In the genomic region with DNA sequence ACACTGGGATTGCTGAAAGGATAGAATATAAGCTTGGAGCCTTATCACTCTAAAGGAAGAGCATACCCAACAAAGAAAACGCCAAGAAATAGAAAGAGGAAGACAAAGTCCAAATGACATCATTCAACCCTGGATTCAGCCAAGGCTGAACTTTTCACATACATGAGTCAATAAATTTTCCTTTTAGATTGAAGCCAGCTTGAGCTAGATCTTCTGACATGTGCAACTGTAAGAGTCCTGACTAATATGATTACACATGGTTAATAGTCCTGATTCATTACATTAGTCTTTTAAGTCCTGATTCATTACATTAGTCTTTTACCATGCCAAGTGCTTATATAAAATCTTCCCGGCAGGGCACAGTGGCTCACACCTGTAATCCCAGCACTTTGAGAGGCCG, we compare ENCODE assay signal across 14 cellular contexts. TPM values are rescaled to one million over a fixed set of nuclear protein-coding genes. Genes with fewer than 3 reads are reported as not detected.
DNase-seq lines count a peak whose midpoint lies in the region; ATAC-seq, FAIRE-seq and TF ChIP-seq lines count a peak whose summit lies in the region.
"Had no signal": no experiment of that assay in that cellular context is flagged by ENCODE, and none has a peak within 500 bp of the region (broad histone marks: within the 10 kb centered on the region; RNA-seq: fewer than 3 reads in every experiment).

No MANE protein-coding gene starts in this region.

- ATAC-seq in HG03108 (IDR thresholded peaks at IDR 0.05; ENCODE audit: unreplicated experiment) (no peak), HG02610 (IDR thresholded peaks at IDR 0.05; ENCODE audit: unreplicated experiment) (no peak)
- ATAC-seq: left ventricle myocardium superior had no signal

- peak overlapping the region in 1 of 2 experiments; percentile 59; a peak in 2 of 4 replicates for H3K27ac ChIP-seq in SK-N-SH (ENCODE audit: low read depth in 2 of 2, low read length in 1 of 2)
- H3K27ac ChIP-seq: VCaP had no signal

- 25% methylated on average over 3 of the region's 3 CpGs for WGBS in SK-N-SH (ENCODE audit: low lambda C conversion rate)

- no peak for TF ChIP-seq POLR2A in H54 (IDR thresholded peaks at IDR 0.05; ENCODE audit: low read depth, low read length)

- H3K4me3 ChIP-seq in SK-N-SH (ENCODE audit: low read depth in 2 of 2, low read length in 1 of 2) (no peak overlapping the region), fibroblast of pulmonary artery (replicated peaks; ENCODE audit: low read depth, low read length) (no peak overlapping the region)

- H3K9me2 ChIP-seq in SK-N-SH: no peaks in the 10 kb centered on the region

- H3K4me1 ChIP-seq in SK-N-SH (ENCODE audit: control insufficient read depth in 1 of 2, insufficient read depth in 2 of 2, low read depth in 1 of 2, low read length in 1 of 2): no peaks in the 10 kb centered on the region

- no peak for TF ChIP-seq RAD21 in SK-N-SH (IDR thresholded peaks at IDR 0.05; ENCODE audit: low read length)

- no peaks in the 10 kb centered on the region for H3K79me2 ChIP-seq in SK-N-SH (ENCODE audit: insufficient read depth)

- H3F3A ChIP-seq in SK-N-SH (replicated peaks; ENCODE audit: insufficient read depth): peaks cover 19% of the 10 kb centered on the region

- POLR2A ChIA-PET in SK-N-SH (lab: Yijun Ruan, JAX): no interaction called here

- peak overlapping the region; percentile 42 for H2AFZ ChIP-seq in SK-N-SH (ENCODE audit: low read depth)

- TF ChIP-seq CTCF in SK-N-SH (IDR thresholded peaks at IDR 0.05) (no peak), fibroblast of pulmonary artery (IDR thresholded peaks at IDR 0.05; ENCODE audit: low read length, missing control alignments) (no peak)

- peak; percentile 75 for FAIRE-seq in H54 (lab: Jason Lieb, UNC)

- H4K20me1 ChIP-seq in SK-N-SH (ENCODE audit: insufficient read depth): no peaks in the 10 kb centered on the region

- TF ChIP-seq EP300 in SK-N-SH (IDR thresholded peaks at IDR 0.05; ENCODE audit: borderline replicate concordance in 1 of 2, low read depth in 1 of 2, low read length in 1 of 2): peak; percentile 12 to 16; a peak in 1 of 4 replicates

- no peaks in the 10 kb centered on the region for H3K27me3 ChIP-seq in SK-N-SH (ENCODE audit: insufficient read depth)

- no peak overlapping the region for H3K9ac ChIP-seq in SK-N-SH

- CTCF ChIA-PET in SK-N-SH (lab: Yijun Ruan, JAX): no interaction called here

- DNase-seq in A172 (ENCODE audit: low spot score) (peak; percentile 43), H54 (ENCODE audit: insufficient read length, low spot score) (peak; percentile 40), SK-N-SH (no peak), fibroblast of pulmonary artery (ENCODE audit: low read depth) (peak; percentile 71), nucleus accumbens (lab: John Stamatoyannopoulos, UW) (no peak), D341Med (ENCODE audit: low spot score) (no peak)
- DNase-seq: activated effector memory CD4-positive, alpha-beta T cell treated with anti-CD3 and anti-CD28 coated beads, Interleukin-2, amount 50 U/mL, for 16 hours; C1 segment of cervical spinal cord; effector CD8-positive, alpha-beta T cell; left ventricle myocardium superior; NCI-H1105 treated with DMSO at 0.1 percent for 48 hours had no signal

- no peaks in the 10 kb centered on the region for H3K9me3 ChIP-seq in SK-N-SH

- H3K4me2 ChIP-seq in SK-N-SH: no peak overlapping the region

- no peaks in the 10 kb centered on the region for H3K36me3 ChIP-seq in SK-N-SH (replicated peaks in 1 of 2; ENCODE audit: control insufficient read depth in 1 of 2, insufficient read depth in 2 of 2, low read length in 1 of 2)

TF ChIP-seq in SK-N-SH, 30 proteins besides CTCF, POLR2A, EP300 and RAD21:
- TF ChIP-seq TCF12 (IDR thresholded peaks at IDR 0.05) (peak; percentile 74), MEF2A (IDR thresholded peaks at IDR 0.05; ENCODE audit: borderline replicate concordance, low read depth) (no peak), RXRA (IDR thresholded peaks at IDR 0.05; ENCODE audit: borderline replicate concordance, low read depth) (peak; percentile 52; the same call in 1 of the 2 replicates), TAF1 (IDR thresholded peaks at IDR 0.05; ENCODE audit: borderline replicate concordance, low read depth, low read length) (no peak), SMC3 (IDR thresholded peaks at IDR 0.05; ENCODE audit: low read depth, low read length) (no peak), FOSL2 (IDR thresholded peaks at IDR 0.05; ENCODE audit: borderline replicate concordance, low read depth) (peak; percentile 43; the same call in 1 of the 2 replicates)
- TF ChIP-seq, protein P1, sequence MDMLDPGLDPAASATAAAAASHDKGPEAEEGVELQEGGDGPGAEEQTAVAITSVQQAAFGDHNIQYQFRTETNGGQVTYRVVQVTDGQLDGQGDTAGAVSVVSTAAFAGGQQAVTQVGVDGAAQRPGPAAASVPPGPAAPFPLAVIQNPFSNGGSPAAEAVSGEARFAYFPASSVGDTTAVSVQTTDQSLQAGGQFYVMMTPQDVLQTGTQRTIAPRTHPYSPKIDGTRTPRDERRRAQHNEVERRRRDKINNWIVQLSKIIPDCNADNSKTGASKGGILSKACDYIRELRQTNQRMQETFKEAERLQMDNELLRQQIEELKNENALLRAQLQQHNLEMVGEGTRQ (IDR thresholded peaks at IDR 0.05; ENCODE audit: borderline replicate concordance, low read depth, low read length): no peak
- TF ChIP-seq, protein P2, sequence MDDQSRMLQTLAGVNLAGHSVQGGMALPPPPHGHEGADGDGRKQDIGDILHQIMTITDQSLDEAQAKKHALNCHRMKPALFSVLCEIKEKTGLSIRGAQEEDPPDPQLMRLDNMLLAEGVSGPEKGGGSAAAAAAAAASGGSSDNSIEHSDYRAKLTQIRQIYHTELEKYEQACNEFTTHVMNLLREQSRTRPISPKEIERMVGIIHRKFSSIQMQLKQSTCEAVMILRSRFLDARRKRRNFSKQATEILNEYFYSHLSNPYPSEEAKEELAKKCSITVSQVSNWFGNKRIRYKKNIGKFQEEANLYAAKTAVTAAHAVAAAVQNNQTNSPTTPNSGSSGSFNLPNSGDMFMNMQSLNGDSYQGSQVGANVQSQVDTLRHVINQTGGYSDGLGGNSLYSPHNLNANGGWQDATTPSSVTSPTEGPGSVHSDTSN (IDR thresholded peaks at IDR 0.05): peak; percentile 78

RNA-seq across cellular contexts. Expression of a gene that starts 13.6 kb away (rescaled TPM):
- 37.2 and 41.0 TPM in 2 replicates for total RNA-seq in A172 (2014; rRNA removed; shearing (Covaris generic))
- 5.8 and 9.7 TPM in 2 replicates for polyA plus RNA-seq in SK-N-SH (2012; rRNA removed)
- 6.4 and 6.6 TPM in 2 replicates for polyA plus RNA-seq in SK-N-SH (2012; cell fraction: cytosol; rRNA removed)
- 3.9 and 9.9 TPM in 2 replicates for polyA plus RNA-seq in SK-N-SH (2012; cell fraction: nucleus; rRNA removed)

RNA-seq across cellular contexts. Expression of a gene that starts 49.6 kb away (rescaled TPM):
- total RNA-seq in A172 (2014; rRNA removed; shearing (Covaris generic)): 44.6 and 61.8 TPM in 2 replicates
- 10.5 and 11.7 TPM in 2 replicates for polyA plus RNA-seq in SK-N-SH (2012; rRNA removed)
- polyA plus RNA-seq in SK-N-SH (2012; cell fraction: cytosol; rRNA removed): 14.4 and 16.5 TPM in 2 replicates
- polyA plus RNA-seq in SK-N-SH (2012; cell fraction: nucleus; rRNA removed): 13.9 and 19.8 TPM in 2 replicates

Comparison
In these comparisons a context has a peak if more than half of its experiments do, and no peak if none do; other contexts are left out.
1. DNase-seq: peak in A172 (single experiment), H54 (single experiment) and fibroblast of pulmonary artery (single experiment); none in SK-N-SH (single experiment), nucleus accumbens (0 of 56) and D341Med (single experiment).